In the genomic region with DNA sequence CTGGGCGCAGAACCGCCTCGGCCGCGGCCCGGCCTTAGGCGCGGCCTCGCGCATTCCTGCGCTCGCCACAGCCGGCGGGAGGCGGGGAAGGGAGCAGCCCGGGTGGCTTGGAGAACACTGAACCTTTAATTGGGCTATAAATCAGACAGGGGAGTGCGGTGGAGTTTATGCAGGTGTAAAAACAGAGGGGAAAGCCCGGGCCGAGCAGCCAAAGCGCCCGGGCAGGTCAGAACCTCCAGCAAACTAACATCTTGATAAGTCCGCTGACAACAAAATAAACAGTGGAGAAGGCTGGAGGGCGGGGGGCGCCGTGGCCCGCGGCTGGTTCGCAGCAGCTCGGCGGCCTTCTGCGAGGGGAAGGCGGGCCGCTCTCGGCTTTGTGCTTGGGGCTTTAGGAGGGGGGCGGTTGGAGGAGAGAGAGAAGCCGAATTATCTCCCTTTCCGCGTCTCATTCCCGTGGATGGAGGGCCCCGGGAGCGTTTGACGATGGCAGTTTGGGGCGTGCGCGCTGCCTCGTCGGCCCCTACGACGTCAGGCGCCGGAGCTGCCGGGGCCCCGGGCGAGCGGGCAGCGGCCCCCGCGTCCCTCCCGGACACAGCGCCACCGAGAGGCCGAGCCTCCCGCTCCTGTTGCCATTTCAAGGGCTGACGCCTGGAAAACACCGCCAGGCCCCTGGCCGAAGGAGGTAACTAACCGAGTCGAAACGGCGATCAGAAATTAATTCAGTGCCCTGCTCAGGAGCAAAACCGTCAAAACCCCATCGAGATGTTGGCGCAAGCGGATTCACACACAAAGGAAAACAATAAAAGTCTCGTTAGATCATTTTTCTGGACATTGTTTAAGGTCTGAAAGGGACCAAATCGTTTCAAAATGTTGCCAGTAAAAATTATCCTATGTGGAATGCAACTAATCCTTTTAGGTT, we compare ENCODE assay signal across 8 cellular contexts. TPM values are rescaled to one million over a fixed set of nuclear protein-coding genes. Genes with fewer than 3 reads are reported as not detected.
DNase-seq lines count a peak whose midpoint lies in the region; ATAC-seq and TF ChIP-seq lines count a peak whose summit lies in the region.

No MANE protein-coding gene starts in this region.

- H3K4me3 ChIP-seq in AG04450 (ENCODE audit: low read depth, low read length): peak overlapping the region; percentile 41
- peak overlapping the region; percentile 10; the same call in 1 of the 2 replicates for H3K4me3 ChIP-seq in HFF-Myc (replicated peaks; ENCODE audit: low read depth, low read length)
- H3K4me3 ChIP-seq in skeletal muscle tissue (ENCODE audit: low read length in 3 of 3): peak overlapping the region in 2 of 3 donors; percentile 15 to 30

- H3K9me3 ChIP-seq in AG04450 (ENCODE audit: control insufficient read depth, insufficient read depth, low read length) (peaks cover 6% of the 10 kb centered on the region; the same call in 1 of the 2 replicates), skeletal muscle tissue (ENCODE audit: control insufficient read depth in 3 of 3, low read length in 3 of 3) (no peaks in the 10 kb centered on the region)

- H3K4me1 ChIP-seq in skeletal muscle tissue (ENCODE audit: control insufficient read depth in 3 of 3, insufficient read depth in 3 of 3, low read length in 3 of 3): peaks cover 3 to 9% (median 8%) of the 10 kb centered on the region in 3 donors

- no peak for ATAC-seq in activated CD4-positive, CD25-positive, alpha-beta regulatory T cell treated with anti-CD3 and anti-CD28 coated beads, Interleukin-2, amount 50 U/mL, for 24 hours

- H3K27ac Mint-ChIP-seq in activated T-cell treated with anti-CD3 and anti-CD28 coated beads, Interleukin-2, amount 50 U/mL, for 24 hours: peak overlapping the region; percentile 26

- DNase-seq in AG04450 (ENCODE audit: low read depth, low spot score) (no peak), HFF-Myc (ENCODE audit: extremely low read depth, low read depth) (no peak), hepatic stellate cell (ENCODE audit: low spot score) (peak; percentile 74), NCI-H1694 treated with DMSO at 0.1 percent for 48 hours (lab: John Stamatoyannopoulos, UW) (no peak)
- peak; percentile 48 for DNase-seq in activated T-cell treated with anti-CD3 and anti-CD28 coated beads, Interleukin-2, amount 50 U/mL, for 24 hours
- DNase-seq in activated CD4-positive, CD25-positive, alpha-beta regulatory T cell (lab: John Stamatoyannopoulos, UW): no peak

- H3K27ac ChIP-seq in AG04450 (ENCODE audit: low read depth, low read length) (peak overlapping the region; percentile 86), skeletal muscle tissue (ENCODE audit: low read depth, low read length) (no peak overlapping the region)

- peaks cover 89% of the 10 kb centered on the region for H3K27me3 Mint-ChIP-seq in activated T-cell treated with anti-CD3 and anti-CD28 coated beads, Interleukin-2, amount 50 U/mL, for 24 hours

- CTCF ChIA-PET in AG04450 (lab: Charles Lee): interaction anchor here (0.8 kb wide), 1 partner anchor 221 kb away, joined by 3 read pairs; no protein-coding TSS in a partner anchor

- no peaks in the 10 kb centered on the region for H3K36me3 ChIP-seq in skeletal muscle tissue (ENCODE audit: control insufficient read depth in 3 of 3, insufficient read depth in 3 of 3, low read length in 3 of 3)

- peaks cover 13% of the 10 kb centered on the region for H3K4me1 Mint-ChIP-seq in activated T-cell treated with anti-CD3 and anti-CD28 coated beads, Interleukin-2, amount 50 U/mL, for 24 hours (ENCODE audit: low read depth)

- POLR2A ChIA-PET in AG04450 (lab: Yijun Ruan, JAX): interaction anchor here (1.2 to 1.3 kb wide), 2 partner anchors 11 to 18 kb away, joined by 5 to 6 read pairs; partner anchors contain the start of gene FOXD1

- no peaks in the 10 kb centered on the region for H3K36me3 Mint-ChIP-seq in activated T-cell treated with anti-CD3 and anti-CD28 coated beads, Interleukin-2, amount 50 U/mL, for 24 hours (ENCODE audit: low read depth)

- H3K27me3 ChIP-seq in AG04450 (ENCODE audit: control insufficient read depth, insufficient read depth, low read length): no peaks in the 10 kb centered on the region
- H3K27me3 ChIP-seq in skeletal muscle tissue (ENCODE audit: control insufficient read depth in 3 of 3, insufficient read depth in 3 of 3, low read length in 3 of 3): peaks cover 68 to 88% (median 81%) of the 10 kb centered on the region in 3 donors

- H3K9ac ChIP-seq in skeletal muscle tissue (ENCODE audit: low read depth in 1 of 3, low read length in 3 of 3): no peak overlapping the region

- H3K4me3 Mint-ChIP-seq in activated T-cell treated with anti-CD3 and anti-CD28 coated beads, Interleukin-2, amount 50 U/mL, for 24 hours: peak overlapping the region; percentile 54

- TF ChIP-seq CTCF in AG04450 (IDR thresholded peaks at IDR 0.05; ENCODE audit: low read depth, low read length) (peak; percentile 45), HFF-Myc (IDR thresholded peaks at IDR 0.05; ENCODE audit: low read depth, low read length, missing control alignments) (peak; percentile 28)

- H3K9me3 Mint-ChIP-seq in activated T-cell treated with anti-CD3 and anti-CD28 coated beads, Interleukin-2, amount 50 U/mL, for 24 hours: no peaks in the 10 kb centered on the region

RNA-seq across cellular contexts. Expression of gene FOXD1, which starts 11.2 kb away (rescaled TPM):
- polyA plus RNA-seq in AG04450 (2011; rRNA removed): 7.5 and 8.4 TPM in 2 replicates
- 3.7 and 3.9 TPM in 2 replicates for polyA minus RNA-seq in AG04450 (2011; rRNA and poly(A)+ RNA removed)
- total RNA-seq in skeletal muscle tissue: 0.52 TPM

Comparison
In these comparisons a context has a peak if more than half of its experiments do, and no peak if none do; other contexts are left out.
1. DNase-seq: peak in activated T-cell treated with anti-CD3 and anti-CD28 coated beads, Interleukin-2, amount 50 U/mL, for 24 hours (single experiment) and hepatic stellate cell (single experiment); none in AG04450 (single experiment), HFF-Myc (single experiment), NCI-H1694 treated with DMSO at 0.1 percent for 48 hours (single experiment) and activated CD4-positive, CD25-positive, alpha-beta regulatory T cell (0 of 4).
2. Peak in every context shown above with its lines, with median percentiles within 50 percentile points of each other: H3K4me3 ChIP-seq.